Comparison of ENCODE assay signal across 12 cellular contexts in the genomic region with DNA sequence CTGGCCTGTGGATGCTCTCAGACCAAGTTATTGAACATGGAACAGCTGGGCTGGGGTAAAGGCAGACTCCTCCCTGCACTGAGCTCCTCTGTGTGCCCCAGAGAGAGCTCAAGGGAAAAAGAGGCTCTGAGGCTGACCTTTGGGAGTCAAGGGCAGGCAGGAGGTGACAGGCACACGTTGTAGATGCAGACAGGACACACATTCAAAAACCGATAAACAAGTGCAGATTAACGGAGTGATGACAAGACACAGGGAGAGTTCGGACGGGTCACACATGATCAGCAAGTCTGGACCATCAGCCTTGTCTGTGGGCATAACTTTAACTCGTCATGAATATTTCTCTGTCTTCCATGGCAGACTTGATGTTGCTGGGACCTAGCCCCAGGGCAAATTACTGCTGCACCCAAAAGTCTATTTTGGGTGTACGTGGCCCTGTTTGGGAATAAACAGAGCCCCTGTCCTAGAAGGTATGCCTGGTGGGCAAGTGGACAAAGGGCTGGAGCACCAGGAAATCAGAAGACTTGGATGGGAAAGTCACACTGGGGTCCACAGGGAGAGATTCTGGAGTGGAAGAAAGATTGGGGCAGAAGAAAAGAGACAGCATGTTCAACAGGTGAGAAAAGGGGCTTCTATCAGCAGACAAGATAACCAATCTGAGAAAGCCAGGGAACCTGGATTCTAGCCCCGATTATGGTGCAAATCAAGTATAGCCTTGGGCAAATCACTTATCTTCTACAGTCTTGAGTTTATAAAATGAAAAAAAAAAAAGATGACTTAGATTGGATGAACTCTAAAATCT.
DNase-seq lines count a peak whose midpoint lies in the region; ATAC-seq and TF ChIP-seq lines count a peak whose summit lies in the region.
"Had no signal": no experiment of that assay in that cellular context is flagged by ENCODE, and none has a peak within 500 bp of the region (broad histone marks: within the 10 kb centered on the region; RNA-seq: fewer than 3 reads in every experiment).

No MANE protein-coding gene starts in this region.

- intact Hi-C loops in MCF 10A (cut with micrococcal nuclease) = no loop called here

- H3K4me2 ChIP-seq in BLaER1 (peak overlapping the region; percentile 50), neural progenitor cell (no peak overlapping the region)
- peak overlapping the region in 6 of 11 experiments; percentile 36 to 72 (median 54); a peak in 12 of 22 replicates for H3K4me2 ChIP-seq in BLaER1 treated with 17β-estradiol and CSF1 and Interleukin-3, amounts not matched to agents 10 nM and 100 nM
- H3K4me2 ChIP-seq: A549, GM23338 had no signal

- H2AFZ ChIP-seq in neural progenitor cell (replicated peaks) = no peak overlapping the region
- H2AFZ ChIP-seq: GM23338 had no signal

- H3K4me3 ChIP-seq in BLaER1 (no peak overlapping the region), neural progenitor cell (no peak overlapping the region)
- H3K4me3 ChIP-seq in BLaER1 treated with 17β-estradiol and CSF1 and Interleukin-3, amounts not matched to agents 10 nM and 100 nM = no peak overlapping the region
- H3K4me3 ChIP-seq: A549, GM23338 had no signal

- H3K4me1 Mint-ChIP-seq in glutamatergic neuron (ENCODE audit: low read depth, unreplicated experiment) (peaks cover 59% of the 10 kb centered on the region), neural progenitor cell (peaks cover 73% of the 10 kb centered on the region), MCF 10A (ENCODE audit: insufficient read depth, unreplicated experiment) (peaks cover 36% of the 10 kb centered on the region)

- no peak for DNase-seq in glutamatergic neuron
- DNase-seq in neural progenitor cell (ENCODE audit: low spot score) = no peak
- no peak for DNase-seq in activated naive CD4-positive, alpha-beta T cell treated with anti-CD3 and anti-CD28 coated beads, Interleukin-2, amount 50 U/mL, for 72 hours (ENCODE audit: low spot score in 2 of 2)
- no peak for DNase-seq in MCF 10A (ENCODE audit: unreplicated experiment)
- DNase-seq: Calu3; CD4-positive, alpha-beta T cell; H9 had no signal

- TF ChIP-seq CTCF in glutamatergic neuron (IDR thresholded peaks at IDR 0.05; ENCODE audit: partially characterized antibody, unreplicated experiment) (no peak), neural progenitor cell (IDR thresholded peaks at IDR 0.05) (no peak), MCF 10A (IDR thresholded peaks at IDR 0.05; ENCODE audit: unreplicated experiment) (no peak)

- H3K4me1 ChIP-seq in BLaER1 (peaks cover 60% of the 10 kb centered on the region), neural progenitor cell (peaks cover 44% of the 10 kb centered on the region)
- H3K4me1 ChIP-seq in BLaER1 treated with 17β-estradiol and CSF1 and Interleukin-3, amounts not matched to agents 10 nM and 100 nM = peaks cover 0 to 59% (median 36%) of the 10 kb centered on the region in 10 experiments; a peak in 17 of 20 replicates
- H3K4me1 ChIP-seq: A549 had no signal

- no peak for ATAC-seq in GM18520 (IDR thresholded peaks at IDR 0.05; ENCODE audit: unreplicated experiment)
- ATAC-seq in activated naive CD4-positive, alpha-beta T cell treated with anti-CD3 and anti-CD28 coated beads, Interleukin-2, amount 50 U/mL, for 72 hours = no peak
- ATAC-seq: A549 had no signal

- H3K36me3 Mint-ChIP-seq in glutamatergic neuron (ENCODE audit: unreplicated experiment) (no peaks in the 10 kb centered on the region), neural progenitor cell (peaks cover 11% of the 10 kb centered on the region), MCF 10A (ENCODE audit: insufficient read depth, unreplicated experiment) (peaks cover 8% of the 10 kb centered on the region)
- H3K36me3 Mint-ChIP-seq in activated naive CD4-positive, alpha-beta T cell treated with anti-CD3 and anti-CD28 coated beads, Interleukin-2, amount 50 U/mL, for 72 hours = no peaks in the 10 kb centered on the region

- POLR2A ChIA-PET in MCF 10A (lab: Yijun Ruan, JAX) = interaction anchor here (1.1 to 3.6 kb wide), 4 partner anchors 9 to 61 kb away, joined by 3 to 23 read pairs (median 4); no protein-coding TSS in a partner anchor

- H3K36me3 ChIP-seq in BLaER1 (no peaks in the 10 kb centered on the region), neural progenitor cell (no peaks in the 10 kb centered on the region)
- H3K36me3 ChIP-seq in BLaER1 treated with 17β-estradiol and CSF1 and Interleukin-3, amounts not matched to agents 10 nM and 100 nM = no peaks in the 10 kb centered on the region

- H3K27me3 ChIP-seq in BLaER1 (no peaks in the 10 kb centered on the region; the same call in 1 of the 2 replicates), neural progenitor cell (no peaks in the 10 kb centered on the region)
- no peaks in the 10 kb centered on the region for H3K27me3 ChIP-seq in BLaER1 treated with 17β-estradiol and CSF1 and Interleukin-3, amounts not matched to agents 10 nM and 100 nM

- H3K9me3 Mint-ChIP-seq in glutamatergic neuron (ENCODE audit: unreplicated experiment) (peaks cover 5% of the 10 kb centered on the region), neural progenitor cell (no peaks in the 10 kb centered on the region), MCF 10A (ENCODE audit: unreplicated experiment) (no peaks in the 10 kb centered on the region)
- H3K9me3 Mint-ChIP-seq in activated naive CD4-positive, alpha-beta T cell treated with anti-CD3 and anti-CD28 coated beads, Interleukin-2, amount 50 U/mL, for 72 hours = no peaks in the 10 kb centered on the region
- H3K9me3 Mint-ChIP-seq: CD4-positive, alpha-beta T cell; GM23338; H9 had no signal

- no peaks in the 10 kb centered on the region for H4K20me1 ChIP-seq in BLaER1
- no peaks in the 10 kb centered on the region for H4K20me1 ChIP-seq in BLaER1 treated with 17β-estradiol and CSF1 and Interleukin-3, amounts not matched to agents 10 nM and 100 nM
- no peaks in the 10 kb centered on the region for H4K20me1 ChIP-seq in neural progenitor cell (ENCODE audit: low read depth)

- no peaks in the 10 kb centered on the region for H3K9me3 ChIP-seq in BLaER1
- H3K9me3 ChIP-seq in BLaER1 treated with 17β-estradiol and CSF1 and Interleukin-3, amounts not matched to agents 10 nM and 100 nM (replicated peaks in 1 of 11) = no peaks in the 10 kb centered on the region
- H3K9me3 ChIP-seq in neural progenitor cell (ENCODE audit: low read depth) = no peaks in the 10 kb centered on the region
- H3K9me3 ChIP-seq: A549 had no signal

- CTCF ChIA-PET in MCF 10A (lab: Yijun Ruan, JAX) = interaction anchor here (0.6 to 47.3 kb wide), 5 partner anchors 9 to 589 kb away, joined by 3 to 1037 read pairs (median 3); a partner anchor contains a TSS

- H3K79me2 ChIP-seq in neural progenitor cell (ENCODE audit: low read depth) = no peaks in the 10 kb centered on the region

- H3K9ac ChIP-seq in BLaER1 (no peak overlapping the region), neural progenitor cell (no peak overlapping the region)
- H3K9ac ChIP-seq in BLaER1 treated with 17β-estradiol and CSF1 and Interleukin-3, amounts not matched to agents 10 nM and 100 nM = no peak overlapping the region

- H3F3A ChIP-seq in neural progenitor cell (ENCODE audit: low read depth) = no peaks in the 10 kb centered on the region

- peaks cover 4% of the 10 kb centered on the region for H3K27me3 Mint-ChIP-seq in glutamatergic neuron (ENCODE audit: unreplicated experiment)
- peaks cover 7% of the 10 kb centered on the region for H3K27me3 Mint-ChIP-seq in neural progenitor cell (ENCODE audit: insufficient read depth, low read depth)
- no peaks in the 10 kb centered on the region for H3K27me3 Mint-ChIP-seq in MCF 10A (ENCODE audit: insufficient read depth, unreplicated experiment)

- no TSS peak for BruUV-seq in MCF 10A (replicated peaks; lab: Mats Ljungman, UMichigan)

- H3K27ac Mint-ChIP-seq in glutamatergic neuron (ENCODE audit: unreplicated experiment) = peak overlapping the region; percentile 20
- peak overlapping the region; percentile 50 for H3K27ac Mint-ChIP-seq in neural progenitor cell
- H3K27ac Mint-ChIP-seq in activated naive CD4-positive, alpha-beta T cell treated with anti-CD3 and anti-CD28 coated beads, Interleukin-2, amount 50 U/mL, for 72 hours = no peak overlapping the region
- no peak overlapping the region for H3K27ac Mint-ChIP-seq in MCF 10A (ENCODE audit: low read depth, unreplicated experiment)
- H3K27ac Mint-ChIP-seq: CD4-positive, alpha-beta T cell; GM23338 had no signal

- H3K27ac ChIP-seq in BLaER1 = no peak overlapping the region
- H3K27ac ChIP-seq in BLaER1 treated with 17β-estradiol and CSF1 and Interleukin-3, amounts not matched to agents 10 nM and 100 nM = no peak overlapping the region
- H3K27ac ChIP-seq in neural progenitor cell = no peak overlapping the region
- H3K27ac ChIP-seq: A549 had no signal

- peak overlapping the region; percentile 27 for H3K4me3 Mint-ChIP-seq in glutamatergic neuron (ENCODE audit: unreplicated experiment)
- no peak overlapping the region for H3K4me3 Mint-ChIP-seq in neural progenitor cell
- H3K4me3 Mint-ChIP-seq in MCF 10A (ENCODE audit: unreplicated experiment) = no peak overlapping the region
- H3K4me3 Mint-ChIP-seq: CD4-positive, alpha-beta T cell; GM23338; H9 had no signal

Comparison
In these comparisons a context has a peak if more than half of its experiments do, and no peak if none do; other contexts are left out.
1. H3K27ac Mint-ChIP-seq: peak in glutamatergic neuron (single experiment) and neural progenitor cell (single experiment); none in activated naive CD4-positive, alpha-beta T cell treated with anti-CD3 and anti-CD28 coated beads, Interleukin-2, amount 50 U/mL, for 72 hours (0 of 2) and MCF 10A (single experiment).